17 cellular contexts compared by ENCODE assay signal in genomic region chr3:121870710-121871109, GRCh38. TPM values are rescaled to one million over a fixed set of nuclear protein-coding genes. Genes with fewer than 3 reads are reported as not detected.
DNase-seq lines count a peak whose midpoint lies in the region; ATAC-seq, FAIRE-seq and TF ChIP-seq lines count a peak whose summit lies in the region.
"Had no signal": no experiment of that assay in that cellular context is flagged by ENCODE, and none has a peak within 500 bp of the region (broad histone marks: within the 10 kb centered on the region; RNA-seq: fewer than 3 reads in every experiment).

No MANE protein-coding gene starts in this region.

- in situ Hi-C loops in IMR-90 (cut with MboI; ENCODE audit: low sequenced_read_pairs): no loop called here

- CTCF ChIA-PET in IMR-90 (lab: Yijun Ruan, JAX) (no interaction called here), RWPE1 (lab: Yijun Ruan, JAX) (no interaction called here)

- H3K9me1 ChIP-seq in IMR-90 (ENCODE audit: insufficient read depth, low read length): no peaks in the 10 kb centered on the region
- no peaks in the 10 kb centered on the region for H3K9me1 ChIP-seq in keratinocyte (ENCODE audit: control insufficient read depth, extremely low read depth, insufficient read depth, low read length)

- no peak for TF ChIP-seq POLR2A in IMR-90 (IDR thresholded peaks at IDR 0.05; ENCODE audit: low read depth, low read length)

- H3K9ac ChIP-seq in IMR-90 (ENCODE audit: low read depth, low read length) (no peak overlapping the region), keratinocyte (ENCODE audit: control insufficient read depth, extremely low read depth, insufficient read depth, low read length) (no peak overlapping the region)

- no peak overlapping the region for H2BK20ac ChIP-seq in IMR-90 (ENCODE audit: low read depth, low read length)

- H4K8ac ChIP-seq in IMR-90 (ENCODE audit: low read depth in 2 of 2, low read length in 2 of 2): no peak overlapping the region

- no peak overlapping the region for H3K4ac ChIP-seq in IMR-90 (ENCODE audit: low read depth, low read length)

- H3K27ac ChIP-seq in DOHH2 (ENCODE audit: low read depth, low read length) (no peak overlapping the region), IMR-90 (ENCODE audit: insufficient read depth, low read length) (no peak overlapping the region), RWPE1 (no peak overlapping the region), keratinocyte (ENCODE audit: control insufficient read depth, insufficient read depth, low read length) (no peak overlapping the region)
- H3K27ac ChIP-seq: C4-2B, Peyer's patch had no signal

- H3K9me3 ChIP-seq in DOHH2 (ENCODE audit: control insufficient read depth, insufficient read depth, low read length) (no peaks in the 10 kb centered on the region), IMR-90 (ENCODE audit: control insufficient read depth, insufficient read depth, low read length) (no peaks in the 10 kb centered on the region), keratinocyte (ENCODE audit: control insufficient read depth, low read depth, low read length) (no peaks in the 10 kb centered on the region)
- H3K9me3 ChIP-seq: Peyer's patch had no signal

- H3K14ac ChIP-seq in IMR-90 (replicated peaks; ENCODE audit: low read depth, low read length): no peak overlapping the region

- H3K27me3 ChIP-seq in DOHH2 (ENCODE audit: control insufficient read depth, low read length) (no peaks in the 10 kb centered on the region), IMR-90 (ENCODE audit: control insufficient read depth, insufficient read depth, low read length) (no peaks in the 10 kb centered on the region), keratinocyte (ENCODE audit: control insufficient read depth, extremely low read depth, insufficient read depth, low read length) (no peaks in the 10 kb centered on the region)
- H3K27me3 ChIP-seq: Peyer's patch had no signal

- TF ChIP-seq CTCF in DOHH2 (IDR thresholded peaks at IDR 0.05; ENCODE audit: low read depth, low read length, poor library complexity, severe bottlenecking) (no peak), IMR-90 (conservative IDR thresholded peaks at IDR 0.05; ENCODE audit: low read depth, low read length) (no peak), RWPE1 (conservative IDR thresholded peaks at IDR 0.05; ENCODE audit: low read depth) (no peak), keratinocyte (optimal IDR thresholded peaks at IDR 0.05 in 1 of 3, IDR thresholded peaks at IDR 0.05 in 1 of 3, conservative IDR thresholded peaks at IDR 0.05 in 1 of 3; ENCODE audit: extremely low read depth in 1 of 3, insufficient read depth in 2 of 3, low read length in 3 of 3) (no peak)

- H3K4me2 ChIP-seq in DOHH2 (ENCODE audit: low read length) (0 out of 2 replicates have a peak overlapping the region, but pooled peaks have one; percentile 17), IMR-90 (ENCODE audit: low read depth, low read length) (no peak overlapping the region), keratinocyte (ENCODE audit: control insufficient read depth, extremely low read depth, insufficient read depth, low read depth, low read length) (no peak overlapping the region)

- intact Hi-C loops in IMR-90 (cut with micrococcal nuclease): no loop called here

- H3K79me1 ChIP-seq in IMR-90 (ENCODE audit: low read depth in 1 of 2, low read length in 2 of 2): no peaks in the 10 kb centered on the region

- H3K18ac ChIP-seq in IMR-90 (ENCODE audit: low read depth, low read length): no peak overlapping the region

- dilution Hi-C loops in IMR-90 (cut with HindIII; ENCODE audit: low sequenced_read_pairs, unreplicated experiment) (no loop called here), keratinocyte (cut with MboI; ENCODE audit: extremely low pct_ligation_motif_present, low sequenced_read_pairs) (no loop called here)

- H3K56ac ChIP-seq in IMR-90 (ENCODE audit: extremely low read depth, insufficient read depth, low read length): no peak overlapping the region

- H4K20me1 ChIP-seq in DOHH2 (ENCODE audit: control insufficient read depth, insufficient read depth, low read depth, low read length) (peaks cover 4% of the 10 kb centered on the region; the same call in 1 of the 2 replicates), IMR-90 (ENCODE audit: insufficient read depth, low read length) (no peaks in the 10 kb centered on the region), keratinocyte (ENCODE audit: control insufficient read depth, extremely low read depth, insufficient read depth, low read length) (no peaks in the 10 kb centered on the region)

- H2BK120ac ChIP-seq in IMR-90 (ENCODE audit: low read depth, low read length): no peak overlapping the region

- H2AFZ ChIP-seq in IMR-90 (replicated peaks; ENCODE audit: low read length, poor library complexity) (no peak overlapping the region), keratinocyte (ENCODE audit: control insufficient read depth, low read length) (no peak overlapping the region)

- H2AK9ac ChIP-seq in IMR-90 (replicated peaks; ENCODE audit: low read depth, low read length, poor library complexity): no peak overlapping the region

- ATAC-seq in IMR-90 (ENCODE audit: low read depth): no peak
- ATAC-seq: SK-N-SH treated with all-trans-retinoic acid at 6 μM for 48 hours had no signal

- peaks cover 21% of the 10 kb centered on the region; the same call in 1 of the 2 replicates for H3F3A ChIP-seq in DOHH2 (ENCODE audit: control insufficient read depth, insufficient read depth)

- H2BK5ac ChIP-seq in IMR-90 (ENCODE audit: low read depth, low read length, poor library complexity, severe bottlenecking): no peak overlapping the region

- peaks cover 30% of the 10 kb centered on the region for H3K79me2 ChIP-seq in DOHH2 (ENCODE audit: control insufficient read depth, low read length)
- H3K79me2 ChIP-seq in keratinocyte (ENCODE audit: control insufficient read depth, insufficient read depth, low read length): no peaks in the 10 kb centered on the region

- H4K5ac ChIP-seq in IMR-90 (ENCODE audit: low read depth, low read length): no peak overlapping the region

- H4K91ac ChIP-seq in IMR-90 (ENCODE audit: insufficient read depth, low read depth, low read length): no peak overlapping the region

- no peak overlapping the region for H3K4me3 ChIP-seq in DOHH2 (ENCODE audit: low read length)
- no peak overlapping the region for H3K4me3 ChIP-seq in IMR-90 (ENCODE audit: insufficient read depth, low read depth, low read length)
- no peak overlapping the region for H3K4me3 ChIP-seq in keratinocyte (ENCODE audit: control insufficient read depth in 2 of 3, extremely low read depth in 1 of 3, insufficient read depth in 2 of 3, low read depth in 1 of 3, low read length in 3 of 3)
- H3K4me3 ChIP-seq: Peyer's patch had no signal

- DNase-seq in IMR-90 (peak; percentile 4), RWPE1 (ENCODE audit: low spot score) (peak; percentile 5), keratinocyte (ENCODE audit: low read depth, low spot score) (no peak), amygdala (lab: John Stamatoyannopoulos, UW) (no peak), NCI-H2171 treated with DMSO at 0.1 percent for 48 hours (lab: John Stamatoyannopoulos, UW) (no peak)
- DNase-seq in stimulated activated CD4-positive, alpha-beta T cell treated with anti-CD3 and anti-CD28 coated beads, Interleukin-2, amount 100 ng/mL, for 24 hours: no peak
- DNase-seq: DMS 273 treated with DMSO at 0.1 percent for 48 hours, HFFc6, NCI-H1436, NCI-H2029 treated with DMSO at 0.1 percent for 48 hours, NCI-H524, Peyer's patch, SHP77 treated with DMSO at 0.1 percent for 48 hours had no signal

- no peak overlapping the region for H2AK5ac ChIP-seq in IMR-90 (ENCODE audit: low read depth, low read length)

- no peak overlapping the region for H2BK15ac ChIP-seq in IMR-90 (ENCODE audit: low read depth, low read length)

- H3K23ac ChIP-seq in IMR-90 (ENCODE audit: low read depth, low read length): no peak overlapping the region

- H3K4me1 ChIP-seq in DOHH2 (ENCODE audit: control insufficient read depth, low read length) (peaks cover 42% of the 10 kb centered on the region), IMR-90 (ENCODE audit: control insufficient read depth, insufficient read depth, low read length) (no peaks in the 10 kb centered on the region), keratinocyte (ENCODE audit: control insufficient read depth, extremely low read depth, insufficient read depth, low read length) (no peaks in the 10 kb centered on the region)
- H3K4me1 ChIP-seq: Peyer's patch had no signal

- peaks cover 83% of the 10 kb centered on the region for H3K36me3 ChIP-seq in DOHH2 (ENCODE audit: control insufficient read depth, low read length)
- no peaks in the 10 kb centered on the region for H3K36me3 ChIP-seq in IMR-90 (ENCODE audit: control insufficient read depth, insufficient read depth, low read length)
- no peaks in the 10 kb centered on the region for H3K36me3 ChIP-seq in keratinocyte (ENCODE audit: control insufficient read depth in 2 of 2, extremely low read depth in 1 of 2, insufficient read depth in 2 of 2, low read length in 2 of 2)
- H3K36me3 ChIP-seq: Peyer's patch had no signal

- TF ChIP-seq RAD21 in IMR-90 (IDR thresholded peaks at IDR 0.05; ENCODE audit: low read length): no peak

- POLR2A ChIA-PET in IMR-90 (lab: Charles Lee; ENCODE audit: unreplicated experiment) (interaction anchor here (0.6 kb wide), 1 partner anchor 1675 kb away, joined by 3 read pairs; no protein-coding TSS in a partner anchor), RWPE1 (lab: Yijun Ruan, JAX; ENCODE audit: low non-redundant PET) (no interaction called here)

- peak; percentile 9 for FAIRE-seq in keratinocyte (lab: Jason Lieb, UNC)
- FAIRE-seq: GM12892 had no signal

- BruUV-seq in IMR-90 (replicated peaks; lab: Mats Ljungman, UMichigan): no TSS peak

- no peaks in the 10 kb centered on the region for H3K9me2 ChIP-seq in DOHH2 (replicated peaks; ENCODE audit: control insufficient read depth, low read length)

RNA-seq across cellular contexts. Expression of gene SLC15A2, which starts 23.5 kb away (rescaled TPM):
- under 0.01 and 0.18 TPM in 2 replicates for total RNA-seq in IMR-90 (2012; rRNA removed)
- polyA plus RNA-seq in IMR-90 (2012; rRNA removed): 0.07 and 0.31 TPM in 2 replicates
- 0.01 and 0.04 TPM in 2 replicates for polyA plus RNA-seq in IMR-90 (2012; cell fraction: cytosol; rRNA removed)
- polyA plus RNA-seq in IMR-90 (2012; cell fraction: nucleus; rRNA removed; ENCODE audit: low replicate concordance): 0.46 and 2.2 TPM in 2 replicates
- polyA plus RNA-seq in keratinocyte: 1.6 to 3.4 TPM (median 2.6 TPM) in 3 replicates
- 0.92 TPM for polyA plus RNA-seq in keratinocyte (2011; ENCODE audit: low read depth)
- 1.2 and 1.5 TPM in 2 replicates for polyA plus RNA-seq in keratinocyte (2011; cell fraction: cytosol; rRNA removed)
- 4.3 and 5.4 TPM in 2 replicates for polyA plus RNA-seq in keratinocyte (2011; cell fraction: nucleus; rRNA removed)
- 0.96 and 2.3 TPM in 2 replicates for polyA plus RNA-seq in keratinocyte (2012; ENCODE audit: low replicate concordance)
- polyA minus RNA-seq in keratinocyte: 0.26 to 12.6 TPM (median 5.3 TPM) in 3 replicates
- 1.5 TPM for polyA minus RNA-seq in keratinocyte (2011; cell fraction: cytosol; rRNA and poly(A)+ RNA removed)
- 6.4 and 10.7 TPM in 2 replicates for polyA minus RNA-seq in keratinocyte (2011; cell fraction: nucleus; rRNA and poly(A)+ RNA removed)

RNA-seq across cellular contexts. Expression of gene EAF2, which starts 35.7 kb away (rescaled TPM):
- total RNA-seq in IMR-90 (2012; rRNA removed): 2.2 and 2.3 TPM in 2 replicates
- 2.2 and 2.3 TPM in 2 replicates for polyA plus RNA-seq in IMR-90 (2012; rRNA removed)
- 0.34 and 0.81 TPM in 2 replicates for polyA plus RNA-seq in IMR-90 (2012; cell fraction: cytosol; rRNA removed)
- polyA plus RNA-seq in IMR-90 (2012; cell fraction: nucleus; rRNA removed; ENCODE audit: low replicate concordance): 0.10 and 1.1 TPM in 2 replicates
- 3.1 to 4.4 TPM (median 3.3 TPM) in 3 replicates for polyA plus RNA-seq in keratinocyte
- 2.1 TPM for polyA plus RNA-seq in keratinocyte (2011; ENCODE audit: low read depth)
- 2.8 and 3.6 TPM in 2 replicates for polyA plus RNA-seq in keratinocyte (2011; cell fraction: cytosol; rRNA removed)
- polyA plus RNA-seq in keratinocyte (2011; cell fraction: nucleus; rRNA removed): 1.5 and 3.1 TPM in 2 replicates
- polyA plus RNA-seq in keratinocyte (2012; ENCODE audit: low replicate concordance): 2.5 and 4.2 TPM in 2 replicates
- 1.3 to 2.5 TPM in 2 of 3 replicates, not detected in the other for polyA minus RNA-seq in keratinocyte
- polyA minus RNA-seq in keratinocyte (2011; cell fraction: cytosol; rRNA and poly(A)+ RNA removed): not detected
- 1.3 and 2.2 TPM in 2 replicates for polyA minus RNA-seq in keratinocyte (2011; cell fraction: nucleus; rRNA and poly(A)+ RNA removed)

RNA-seq across cellular contexts. Expression of gene IQCB1, which starts 35.9 kb away (rescaled TPM):
- 18.3 and 26.4 TPM in 2 replicates for total RNA-seq in IMR-90 (2012; rRNA removed)
- polyA plus RNA-seq in IMR-90 (2012; rRNA removed) (9.7 and 13.5 TPM in 2 replicates), keratinocyte (6.7 to 14.7 TPM (median 8.7 TPM) in 3 replicates)
- 1.5 and 2.4 TPM in 2 replicates for polyA plus RNA-seq in IMR-90 (2012; cell fraction: cytosol; rRNA removed)
- polyA plus RNA-seq in IMR-90 (2012; cell fraction: nucleus; rRNA removed; ENCODE audit: low replicate concordance): 5.2 and 49.2 TPM in 2 replicates
- 24.7 TPM for polyA plus RNA-seq in keratinocyte (2011; ENCODE audit: low read depth)
- polyA plus RNA-seq in keratinocyte (2011; cell fraction: cytosol; rRNA removed): 3.6 and 6.7 TPM in 2 replicates
- polyA plus RNA-seq in keratinocyte (2011; cell fraction: nucleus; rRNA removed): 18.0 and 20.3 TPM in 2 replicates
- 6.1 and 14.3 TPM in 2 replicates for polyA plus RNA-seq in keratinocyte (2012; ENCODE audit: low replicate concordance)
- polyA minus RNA-seq in keratinocyte: 0.39 to 21.8 TPM (median 6.0 TPM) in 3 replicates
- polyA minus RNA-seq in keratinocyte (2011; cell fraction: cytosol; rRNA and poly(A)+ RNA removed): 2.7 TPM
- 8.8 and 12.7 TPM in 2 replicates for polyA minus RNA-seq in keratinocyte (2011; cell fraction: nucleus; rRNA and poly(A)+ RNA removed)

Comparison
In these comparisons a context has a peak if more than half of its experiments do, and no peak if none do; other contexts are left out.
1. DNase-seq: peak in IMR-90 (single experiment) and RWPE1 (single experiment); none in keratinocyte (single experiment), amygdala (0 of 56), NCI-H2171 treated with DMSO at 0.1 percent for 48 hours (single experiment) and stimulated activated CD4-positive, alpha-beta T cell treated with anti-CD3 and anti-CD28 coated beads, Interleukin-2, amount 100 ng/mL, for 24 hours (0 of 2).